ENCODE assay signal across 16 cellular contexts in genomic region chr5:98099448-98100105, GRCh38.
"Had no signal": no experiment of that assay in that cellular context is flagged by ENCODE, and none has a peak within 500 bp of the region (broad histone marks: within the 10 kb centered on the region; RNA-seq: fewer than 3 reads in every experiment).

No MANE protein-coding gene starts in this region.

- H3K36me3 ChIP-seq: colonic mucosa, gastrocnemius medialis, heart left ventricle, lower lobe of right lung had no signal

- ATAC-seq: gastrocnemius medialis, heart left ventricle, left colon, lower lobe of right lung, sciatic nerve, T-helper 17 cell had no signal

- H3K9me3 ChIP-seq: colonic mucosa, gastrocnemius medialis, lower lobe of right lung had no signal

- H3K27ac ChIP-seq: colonic mucosa, gastrocnemius medialis, heart left ventricle, lower lobe of right lung had no signal

- H3K4me3 ChIP-seq: colonic mucosa, gastrocnemius medialis, heart left ventricle, lower lobe of right lung had no signal

- DNase-seq: activated CD4-positive, alpha-beta memory T cell treated with anti-CD3 and anti-CD28 coated beads, Interleukin-2, amount 10 ng/mL, durations not matched to agents 7 days and 5 days; activated CD4-positive, alpha-beta T cell treated with anti-CD3 and anti-CD28 coated beads for 4 hours; activated naive CD4-positive, alpha-beta T cell treated with anti-CD3 and anti-CD28 coated beads, Interleukin-2, amount 10 ng/mL, durations not matched to agents 7 days and 5 days; activated T-cell treated with anti-CD3 and anti-CD28 coated beads, Interleukin-2, amount 50 U/mL, for 24 hours; caudate nucleus; colonic mucosa; effector CD8-positive, alpha-beta T cell; gastrocnemius medialis; heart left ventricle; immature natural killer cell; left colon; lower lobe of right lung; midbrain; stimulated activated CD4-positive, alpha-beta T cell treated with anti-CD3 and anti-CD28 coated beads, Interleukin-1b, Interleukin-23, amount 100 ng/mL, for 48 hours; T-helper 17 cell had no signal

- H3K4me1 ChIP-seq: colonic mucosa, gastrocnemius medialis, heart left ventricle, lower lobe of right lung had no signal

- H3K27me3 ChIP-seq: colonic mucosa, gastrocnemius medialis, heart left ventricle had no signal
